Comparison of ENCODE assay signal across 25 cellular contexts in genomic region chr1:187718527-187718926, GRCh38.
DNase-seq lines count a peak whose midpoint lies in the region; ATAC-seq, FAIRE-seq and TF ChIP-seq lines count a peak whose summit lies in the region.
"Had no signal": no experiment of that assay in that cellular context is flagged by ENCODE, and none has a peak within 500 bp of the region (broad histone marks: within the 10 kb centered on the region; RNA-seq: fewer than 3 reads in every experiment).

No MANE protein-coding gene starts in this region.

- FAIRE-seq in A549 (lab: Jason Lieb, UNC), result no peak
- no peak for FAIRE-seq in H1 (lab: Jason Lieb, UNC)
- no peak for FAIRE-seq in pancreas (lab: Jason Lieb, UNC)
- FAIRE-seq: A204.1, GM12878, GM19239, H54 had no signal

- TF ChIP-seq CTCF in A549 (IDR thresholded peaks at IDR 0.05) (no peak), H1 (IDR thresholded peaks at IDR 0.05; ENCODE audit: control extremely low read depth in 1 of 3, insufficient read depth in 1 of 3, low read depth in 1 of 3, low read length in 3 of 3) (no peak), pancreas (IDR thresholded peaks at IDR 0.05) (no peak)

- H3K4ac ChIP-seq in H1 (replicated peaks; ENCODE audit: insufficient read length, low read depth, low read length), result no peak overlapping the region

- no peaks in the 10 kb centered on the region for H4K20me1 ChIP-seq in H1 (replicated peaks in 1 of 2; ENCODE audit: control insufficient read depth in 1 of 2, insufficient read depth in 2 of 2, low read length in 2 of 2)
- H4K20me1 ChIP-seq: BLaER1 treated with 17β-estradiol and CSF1 and Interleukin-3, amounts not matched to agents 10 nM and 100 nM had no signal

- TF ChIP-seq EP300 in A549 (IDR thresholded peaks at IDR 0.05) (no peak), H1 (IDR thresholded peaks at IDR 0.05; ENCODE audit: borderline replicate concordance in 1 of 2, low read depth in 2 of 2, low read length in 2 of 2) (no peak)

- H3K4me3 ChIP-seq in A549, result no peak overlapping the region
- no peak overlapping the region for H3K4me3 ChIP-seq in H1 (ENCODE audit: extremely low read depth in 1 of 4, insufficient read depth in 2 of 4, low read depth in 3 of 4, low read length in 4 of 4)
- no peak overlapping the region for H3K4me3 ChIP-seq in pancreas
- H3K4me3 ChIP-seq: BLaER1 treated with 17β-estradiol and CSF1 and Interleukin-3, amounts not matched to agents 10 nM and 100 nM; GM12878; GM23338; HAP-1 had no signal

- H4K8ac ChIP-seq in H1 (ENCODE audit: extremely low read depth, insufficient read depth, low read length), result no peak overlapping the region

- H2AK5ac ChIP-seq in H1 (ENCODE audit: low read depth, low read length), result no peak overlapping the region

- TF ChIP-seq POLR2A in A549 (IDR thresholded peaks at IDR 0.05; ENCODE audit: low read length) (no peak), H1 (IDR thresholded peaks at IDR 0.05; ENCODE audit: control extremely low read depth in 1 of 2, low read depth in 2 of 2, low read length in 2 of 2) (no peak)

- CTCF ChIA-PET in A549 (lab: Yijun Ruan, JAX) (no interaction called here), H1 (lab: Charles Lee; ENCODE audit: partially characterized antibody) (interaction anchor here (1.5 kb wide), 1 partner anchor 17 kb away, joined by 3 read pairs; no protein-coding TSS in a partner anchor)

- no peak overlapping the region for H3K56ac ChIP-seq in H1 (replicated peaks; ENCODE audit: insufficient read length, low read depth, low read length)

- H3K14ac ChIP-seq in H1 (ENCODE audit: insufficient read length), result no peak overlapping the region

- POLR2A ChIA-PET in A549 (lab: Yijun Ruan, JAX) (no interaction called here), H1 (lab: Charles Lee; ENCODE audit: partially characterized antibody) (no interaction called here)

- no peak overlapping the region for H3K23ac ChIP-seq in H1 (ENCODE audit: insufficient read length)

- H3K27me3 ChIP-seq in H1 (replicated peaks in 1 of 4; ENCODE audit: control insufficient read depth in 3 of 4, extremely low read depth in 1 of 4, insufficient read depth in 3 of 4, low read length in 3 of 4), result no peaks in the 10 kb centered on the region
- no peaks in the 10 kb centered on the region for H3K27me3 ChIP-seq in pancreas
- H3K27me3 ChIP-seq: BE2C; BLaER1 treated with 17β-estradiol and CSF1 and Interleukin-3, amounts not matched to agents 10 nM and 100 nM had no signal

- H3K18ac ChIP-seq in H1 (ENCODE audit: extremely low read depth, low read length), result no peak overlapping the region

- no peak overlapping the region for H3K9ac ChIP-seq in H1 (replicated peaks in 1 of 4; ENCODE audit: extremely low read depth in 1 of 4, low read depth in 3 of 4, low read length in 3 of 4)
- H3K9ac ChIP-seq: BLaER1 treated with 17β-estradiol and CSF1 and Interleukin-3, amounts not matched to agents 10 nM and 100 nM had no signal

- no peak overlapping the region for H2BK20ac ChIP-seq in H1 (ENCODE audit: low read length)

- ATAC-seq in A549, result no peak
- ATAC-seq in pancreas, result no peak
- ATAC-seq: GM12878, GM23338 had no signal

- no peak overlapping the region for H2BK120ac ChIP-seq in H1 (replicated peaks; ENCODE audit: low read depth, low read length)

- no peak overlapping the region for H3K4me2 ChIP-seq in A549
- no peak overlapping the region for H3K4me2 ChIP-seq in H1 (ENCODE audit: insufficient read depth in 1 of 2, low read depth in 2 of 2, low read length in 2 of 2)
- H3K4me2 ChIP-seq: GM23338 had no signal

- no peak overlapping the region for H2BK15ac ChIP-seq in H1 (ENCODE audit: low read length)

- intact Hi-C loops in pancreas (cut with DNase I), result no loop called here

- TF ChIP-seq RAD21 in A549 (conservative IDR thresholded peaks at IDR 0.05 in 1 of 2, IDR thresholded peaks at IDR 0.05 in 1 of 2) (no peak), H1 (IDR thresholded peaks at IDR 0.05 in 1 of 2, conservative IDR thresholded peaks at IDR 0.05 in 1 of 2; ENCODE audit: low read depth in 2 of 2, low read length in 2 of 2) (no peak)

- 50% methylated on average over 3 of the region's 3 CpGs for WGBS in A549 (ENCODE audit: missing lambda C conversion rate)
- 92% methylated on average over 3 of the region's 3 CpGs; no CpG with 5 or more reads in 1 of the 2 experiments for WGBS in H1 (ENCODE audit: extremely low coverage in 1 of 2, insufficient coverage in 1 of 2, insufficient read length in 1 of 2, insufficient replicate concordance in 2 of 2, low coverage in 1 of 2, low lambda C conversion rate in 2 of 2, missing lambda C conversion rate in 1 of 2), 2 experiments
- WGBS in pancreas, 2 donors, result 62 to 70% methylated on average over 3 of the region's 3 CpGs

- H4K5ac ChIP-seq in H1 (ENCODE audit: insufficient read length, low read depth, low read length), result no peak overlapping the region

- no peaks in the 10 kb centered on the region for H3K23me2 ChIP-seq in H1 (ENCODE audit: low read depth, low read length)

- DNase-seq in DMS53 treated with DMSO at 0.1 percent for 48 hours (lab: John Stamatoyannopoulos, UW; ENCODE audit: unreplicated experiment), result peak; percentile 42
- no peak for DNase-seq in DMS53 (lab: John Stamatoyannopoulos, UW)
- no peak for DNase-seq in A549 (ENCODE audit: low read depth in 1 of 2, low spot score in 1 of 2)
- peak; percentile 78 for DNase-seq in NCI-H187 treated with DMSO at 0.1 percent for 48 hours (lab: John Stamatoyannopoulos, UW)
- DNase-seq in H1 (ENCODE audit: low read depth in 1 of 2, low spot score in 2 of 2), result no peak
- no peak for DNase-seq in RPMI8226
- no peak for DNase-seq in pancreas
- DNase-seq: ACHN; AML-193; BE2C; Calu3; CD4-positive, alpha-beta T cell; COR-L47; DMS79; EL; GDM1; HFFc6 had no signal

- no peak overlapping the region for H2BK5ac ChIP-seq in H1 (ENCODE audit: low read depth, low read length)

- no peaks in the 10 kb centered on the region for H3K79me1 ChIP-seq in H1 (ENCODE audit: low read depth, low read length)

- H2BK12ac ChIP-seq in H1 (ENCODE audit: low read depth, low read length), result no peak overlapping the region

- H4K91ac ChIP-seq in H1 (replicated peaks; ENCODE audit: insufficient read length, low read length), result no peak overlapping the region

- no peaks in the 10 kb centered on the region for H3K79me2 ChIP-seq in H1 (ENCODE audit: control insufficient read depth in 1 of 2, insufficient read depth in 2 of 2, low read length in 2 of 2)

- H3K27ac ChIP-seq in A549 (no peak overlapping the region), H1 (ENCODE audit: low read depth, low read length) (no peak overlapping the region), pancreas (no peak overlapping the region)
- H3K27ac ChIP-seq: 22Rv1; BLaER1 treated with 17β-estradiol and CSF1 and Interleukin-3, amounts not matched to agents 10 nM and 100 nM had no signal

- H3K36me3 ChIP-seq in H1 (ENCODE audit: control insufficient read depth in 2 of 4, insufficient read depth in 4 of 4, low read length in 3 of 4), result no peaks in the 10 kb centered on the region
- no peaks in the 10 kb centered on the region for H3K36me3 ChIP-seq in pancreas
- H3K36me3 ChIP-seq: BE2C; BLaER1 treated with 17β-estradiol and CSF1 and Interleukin-3, amounts not matched to agents 10 nM and 100 nM; HAP-1 had no signal

- H2AFZ ChIP-seq in H1 (ENCODE audit: low read length), result no peak overlapping the region

- no peaks in the 10 kb centered on the region for H3K9me3 ChIP-seq in A549
- no peaks in the 10 kb centered on the region for H3K9me3 ChIP-seq in H1 (ENCODE audit: insufficient read depth in 2 of 2, low read depth in 1 of 2, low read length in 1 of 2)
- no peaks in the 10 kb centered on the region for H3K9me3 ChIP-seq in pancreas
- H3K9me3 ChIP-seq: BE2C; BLaER1 treated with 17β-estradiol and CSF1 and Interleukin-3, amounts not matched to agents 10 nM and 100 nM; HAP-1 had no signal

- H3K4me1 ChIP-seq in A549 (peaks cover 14% of the 10 kb centered on the region; the same call in 2 of the 3 replicates), H1 (replicated peaks in 1 of 4; ENCODE audit: control insufficient read depth in 3 of 4, insufficient read depth in 4 of 4, low read length in 3 of 4) (no peaks in the 10 kb centered on the region), pancreas (no peaks in the 10 kb centered on the region)
- H3K4me1 ChIP-seq: BE2C, HAP-1 had no signal

TF ChIP-seq in A549, 52 proteins besides CTCF, POLR2A, EP300 and RAD21:
- TF ChIP-seq RFX5 (IDR thresholded peaks at IDR 0.05) (no peak), ZNF302 (CRISPR knock-in tag; IDR thresholded peaks at IDR 0.05) (no peak), MAFK (IDR thresholded peaks at IDR 0.05; ENCODE audit: partially characterized antibody) (peak; percentile 97)

TF ChIP-seq in H1, 55 proteins besides CTCF, POLR2A, EP300 and RAD21:
- TF ChIP-seq SRF (IDR thresholded peaks at IDR 0.05; ENCODE audit: low read depth, low read length), result no peak
- no peak for TF ChIP-seq CEBPB (IDR thresholded peaks at IDR 0.05; ENCODE audit: low read depth, low read length)
- peak; percentile 86; the same call in 1 of the 2 replicates for TF ChIP-seq MAFK (IDR thresholded peaks at IDR 0.05; ENCODE audit: low read depth, low read length)

Comparison
In these comparisons a context has a peak if more than half of its experiments do, and no peak if none do; other contexts are left out.
1. DNase-seq: peak in DMS53 treated with DMSO at 0.1 percent for 48 hours (single experiment) and NCI-H187 treated with DMSO at 0.1 percent for 48 hours (single experiment); none in DMS53 (single experiment), A549 (0 of 2), H1 (0 of 2), RPMI8226 (single experiment) and pancreas (0 of 6).